10 cellular contexts compared by ENCODE assay signal in genomic region chr14:87994974-87995373, GRCh38. TPM values are rescaled to one million over a fixed set of nuclear protein-coding genes. Genes with fewer than 3 reads are reported as not detected.
A peak's percentile ranks its signal among the peaks of the same experiment; 100 is the strongest.
DNase-seq lines count a peak whose midpoint lies in the region; ATAC-seq and TF ChIP-seq lines count a peak whose summit lies in the region.
"Had no signal": no experiment of that assay in that cellular context is flagged by ENCODE, and none has a peak within 500 bp of the region (broad histone marks: within the 10 kb centered on the region; RNA-seq: fewer than 3 reads in every experiment).

No MANE protein-coding gene starts in this region.

- H3K27me3 Mint-ChIP-seq in WTC11 (ENCODE audit: low read depth): no peaks in the 10 kb centered on the region; the same call in 1 of the 2 replicates

- H3K27me3 ChIP-seq in GM06990 (replicated peaks; ENCODE audit: control insufficient read depth, insufficient read depth, low read length) (no peaks in the 10 kb centered on the region), heart left ventricle (no peaks in the 10 kb centered on the region)

- H3K9me3 Mint-ChIP-seq in WTC11: no peaks in the 10 kb centered on the region

- ATAC-seq in GM19467 (IDR thresholded peaks at IDR 0.05; ENCODE audit: unreplicated experiment) (peak; percentile 28), HG03520 (IDR thresholded peaks at IDR 0.05; ENCODE audit: unreplicated experiment) (peak; percentile 34), heart left ventricle (no peak), WTC11 (no peak)

- POLR2A ChIA-PET in WTC11 (lab: Charles Lee): no interaction called here

- H3K36me3 Mint-ChIP-seq in WTC11: no peaks in the 10 kb centered on the region

- no peaks in the 10 kb centered on the region for H3K36me3 ChIP-seq in GM06990 (ENCODE audit: control insufficient read depth, insufficient read depth, low read length)
- no peaks in the 10 kb centered on the region for H3K36me3 ChIP-seq in heart left ventricle

- intact Hi-C loops in heart left ventricle (cut with DNase I): loop anchor here in 1 of 10 donors (10.0 kb wide), 1 partner anchor 560 kb away; the partner anchor contains the start of gene PTPN21

- TF ChIP-seq POLR2A in heart left ventricle (IDR thresholded peaks at IDR 0.05): no peak

- CTCF ChIA-PET in WTC11 (lab: Charles Lee): no interaction called here

- no peaks in the 10 kb centered on the region for H3K9me3 ChIP-seq in heart left ventricle

- DNase-seq in GM06990 (ENCODE audit: extremely low read depth, insufficient read length) (peak; percentile 53), glomerular visceral epithelial cell (ENCODE audit: extremely low spot score) (peak; percentile 17), NCI-H2107 (lab: John Stamatoyannopoulos, UW) (no peak), heart left ventricle (no peak), DMS53 (lab: John Stamatoyannopoulos, UW) (no peak), WTC11 (ENCODE audit: low spot score) (no peak)
- DNase-seq: hypothalamus had no signal

- no peak overlapping the region for H3K4me3 Mint-ChIP-seq in WTC11

- peaks cover 25% of the 10 kb centered on the region for H3K4me1 Mint-ChIP-seq in WTC11

- no peak for TF ChIP-seq CTCF in GM06990 (IDR thresholded peaks at IDR 0.05; ENCODE audit: insufficient read depth, low read length, poor library complexity, severe bottlenecking)
- TF ChIP-seq CTCF in heart left ventricle (IDR thresholded peaks at IDR 0.05): no peak
- no peak for TF ChIP-seq CTCF in WTC11 (IDR thresholded peaks at IDR 0.05)

- peak overlapping the region in 3 of 12 donors; percentile 14 to 97 (median 21) for H3K27ac ChIP-seq in heart left ventricle
- H3K27ac ChIP-seq: VCaP had no signal

- H3K27ac Mint-ChIP-seq in WTC11: no peak overlapping the region

- peaks cover 0 to 55% (median 18%) of the 10 kb centered on the region in 12 donors for H3K4me1 ChIP-seq in heart left ventricle

- H3K4me3 ChIP-seq in GM06990 (replicated peaks; ENCODE audit: low read depth, low read length): no peak overlapping the region; the same call in 1 of the 2 replicates
- H3K4me3 ChIP-seq in heart left ventricle: no peak overlapping the region

- WGBS in heart left ventricle, 4 donors: 84 to 90% (median 89%) methylated on average over 6 of the region's 6 CpGs

TF ChIP-seq in WTC11, 78 proteins besides CTCF, POLR2A, EP300 and RAD21 (continues in another document):
- TF ChIP-seq AFF4 (CRISPR knock-in tag; IDR thresholded peaks at IDR 0.05; ENCODE audit: borderline replicate concordance): no peak
- TF ChIP-seq, protein P1, sequence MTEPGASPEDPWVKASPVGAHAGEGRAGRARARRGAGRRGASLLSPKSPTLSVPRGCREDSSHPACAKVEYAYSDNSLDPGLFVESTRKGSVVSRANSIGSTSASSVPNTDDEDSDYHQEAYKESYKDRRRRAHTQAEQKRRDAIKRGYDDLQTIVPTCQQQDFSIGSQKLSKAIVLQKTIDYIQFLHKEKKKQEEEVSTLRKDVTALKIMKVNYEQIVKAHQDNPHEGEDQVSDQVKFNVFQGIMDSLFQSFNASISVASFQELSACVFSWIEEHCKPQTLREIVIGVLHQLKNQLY (CRISPR knock-in tag; IDR thresholded peaks at IDR 0.05): no peak
- no peak for TF ChIP-seq ZNF232 (CRISPR knock-in tag; IDR thresholded peaks at IDR 0.05)
- no peak for TF ChIP-seq FOXJ3 (CRISPR knock-in tag; IDR thresholded peaks at IDR 0.05; ENCODE audit: borderline replicate concordance)
- TF ChIP-seq PREB (CRISPR knock-in tag; IDR thresholded peaks at IDR 0.05; ENCODE audit: borderline replicate concordance): no peak
- TF ChIP-seq FOXK1 (CRISPR knock-in tag; IDR thresholded peaks at IDR 0.05): no peak
- TF ChIP-seq SOX15 (CRISPR knock-in tag; IDR thresholded peaks at IDR 0.05): no peak
- TF ChIP-seq, protein P2, sequence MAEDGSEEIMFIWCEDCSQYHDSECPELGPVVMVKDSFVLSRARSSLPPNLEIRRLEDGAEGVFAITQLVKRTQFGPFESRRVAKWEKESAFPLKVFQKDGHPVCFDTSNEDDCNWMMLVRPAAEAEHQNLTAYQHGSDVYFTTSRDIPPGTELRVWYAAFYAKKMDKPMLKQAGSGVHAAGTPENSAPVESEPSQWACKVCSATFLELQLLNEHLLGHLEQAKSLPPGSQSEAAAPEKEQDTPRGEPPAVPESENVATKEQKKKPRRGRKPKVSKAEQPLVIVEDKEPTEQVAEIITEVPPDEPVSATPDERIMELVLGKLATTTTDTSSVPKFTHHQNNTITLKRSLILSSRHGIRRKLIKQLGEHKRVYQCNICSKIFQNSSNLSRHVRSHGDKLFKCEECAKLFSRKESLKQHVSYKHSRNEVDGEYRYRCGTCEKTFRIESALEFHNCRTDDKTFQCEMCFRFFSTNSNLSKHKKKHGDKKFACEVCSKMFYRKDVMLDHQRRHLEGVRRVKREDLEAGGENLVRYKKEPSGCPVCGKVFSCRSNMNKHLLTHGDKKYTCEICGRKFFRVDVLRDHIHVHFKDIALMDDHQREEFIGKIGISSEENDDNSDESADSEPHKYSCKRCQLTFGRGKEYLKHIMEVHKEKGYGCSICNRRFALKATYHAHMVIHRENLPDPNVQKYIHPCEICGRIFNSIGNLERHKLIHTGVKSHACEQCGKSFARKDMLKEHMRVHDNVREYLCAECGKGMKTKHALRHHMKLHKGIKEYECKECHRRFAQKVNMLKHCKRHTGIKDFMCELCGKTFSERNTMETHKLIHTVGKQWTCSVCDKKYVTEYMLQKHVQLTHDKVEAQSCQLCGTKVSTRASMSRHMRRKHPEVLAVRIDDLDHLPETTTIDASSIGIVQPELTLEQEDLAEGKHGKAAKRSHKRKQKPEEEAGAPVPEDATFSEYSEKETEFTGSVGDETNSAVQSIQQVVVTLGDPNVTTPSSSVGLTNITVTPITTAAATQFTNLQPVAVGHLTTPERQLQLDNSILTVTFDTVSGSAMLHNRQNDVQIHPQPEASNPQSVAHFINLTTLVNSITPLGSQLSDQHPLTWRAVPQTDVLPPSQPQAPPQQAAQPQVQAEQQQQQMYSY (CRISPR knock-in tag; IDR thresholded peaks at IDR 0.05): no peak
- TF ChIP-seq OVOL2 (CRISPR knock-in tag; IDR thresholded peaks at IDR 0.05; ENCODE audit: borderline replicate concordance): no peak
- TF ChIP-seq, protein P3, sequence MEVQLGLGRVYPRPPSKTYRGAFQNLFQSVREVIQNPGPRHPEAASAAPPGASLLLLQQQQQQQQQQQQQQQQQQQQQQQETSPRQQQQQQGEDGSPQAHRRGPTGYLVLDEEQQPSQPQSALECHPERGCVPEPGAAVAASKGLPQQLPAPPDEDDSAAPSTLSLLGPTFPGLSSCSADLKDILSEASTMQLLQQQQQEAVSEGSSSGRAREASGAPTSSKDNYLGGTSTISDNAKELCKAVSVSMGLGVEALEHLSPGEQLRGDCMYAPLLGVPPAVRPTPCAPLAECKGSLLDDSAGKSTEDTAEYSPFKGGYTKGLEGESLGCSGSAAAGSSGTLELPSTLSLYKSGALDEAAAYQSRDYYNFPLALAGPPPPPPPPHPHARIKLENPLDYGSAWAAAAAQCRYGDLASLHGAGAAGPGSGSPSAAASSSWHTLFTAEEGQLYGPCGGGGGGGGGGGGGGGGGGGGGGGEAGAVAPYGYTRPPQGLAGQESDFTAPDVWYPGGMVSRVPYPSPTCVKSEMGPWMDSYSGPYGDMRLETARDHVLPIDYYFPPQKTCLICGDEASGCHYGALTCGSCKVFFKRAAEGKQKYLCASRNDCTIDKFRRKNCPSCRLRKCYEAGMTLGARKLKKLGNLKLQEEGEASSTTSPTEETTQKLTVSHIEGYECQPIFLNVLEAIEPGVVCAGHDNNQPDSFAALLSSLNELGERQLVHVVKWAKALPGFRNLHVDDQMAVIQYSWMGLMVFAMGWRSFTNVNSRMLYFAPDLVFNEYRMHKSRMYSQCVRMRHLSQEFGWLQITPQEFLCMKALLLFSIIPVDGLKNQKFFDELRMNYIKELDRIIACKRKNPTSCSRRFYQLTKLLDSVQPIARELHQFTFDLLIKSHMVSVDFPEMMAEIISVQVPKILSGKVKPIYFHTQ (CRISPR knock-in tag; IDR thresholded peaks at IDR 0.05): no peak

RNA-seq across cellular contexts. Expression of gene GALC, which starts 2.0 kb away (rescaled TPM):
- total RNA-seq in heart left ventricle (10 to 100 TPM; 13.6 to 28.2 (median 19.2) TPM), WTC11 (2021) (10.6 to 10.9 TPM (median 10.7 TPM) in 3 replicates)
- polyA plus RNA-seq in heart left ventricle: 1 to 10 TPM; 6.1 to 8.2 TPM

RNA-seq across cellular contexts. Expression of gene GPR65, which starts 10.0 kb away (rescaled TPM):
- total RNA-seq in heart left ventricle: 1 to 10 TPM in 2 of 9 donors, under 1 TPM in 7; 0.22 to 7.9 (median 0.50) TPM
- polyA plus RNA-seq in heart left ventricle: under 1 TPM; 0.15 to 0.30 TPM
- not detected in 3 replicates for total RNA-seq in WTC11 (2021)

Comparison
In these comparisons a context has a peak if more than half of its experiments do, and no peak if none do; other contexts are left out.
1. DNase-seq: peak in GM06990 (single experiment) and glomerular visceral epithelial cell (single experiment); none in NCI-H2107 (single experiment), heart left ventricle (0 of 5), DMS53 (single experiment) and WTC11 (single experiment).
2. ATAC-seq: peak in GM19467 (single experiment) and HG03520 (single experiment); none in heart left ventricle (0 of 4) and WTC11 (single experiment).